10 cellular contexts compared by ENCODE assay signal in genomic region chrX:119503484-119503861, GRCh38. TPM values are rescaled to one million over a fixed set of nuclear protein-coding genes. Genes with fewer than 3 reads are reported as not detected.
A peak's percentile ranks its signal among the peaks of the same experiment; 100 is the strongest.
DNase-seq lines count a peak whose midpoint lies in the region; ATAC-seq and TF ChIP-seq lines count a peak whose summit lies in the region.
"Had no signal": no experiment of that assay in that cellular context is flagged by ENCODE, and none has a peak within 500 bp of the region (broad histone marks: within the 10 kb centered on the region; RNA-seq: fewer than 3 reads in every experiment).

No MANE protein-coding gene starts in this region.

- H3F3A ChIP-seq in MM.1S (ENCODE audit: insufficient read depth, low read length): no peaks in the 10 kb centered on the region

- no peak overlapping the region for H3K4me3 Mint-ChIP-seq in naive thymus-derived CD8-positive, alpha-beta T cell
- H3K4me3 Mint-ChIP-seq: memory B cell had no signal

- H4K20me1 ChIP-seq in MM.1S (ENCODE audit: insufficient read depth, low read length): no peaks in the 10 kb centered on the region

- H3K4me3 ChIP-seq in esophagus (ENCODE audit: low read depth in 1 of 2, low read length in 2 of 2) (no peak overlapping the region), MM.1S (ENCODE audit: low read length) (no peak overlapping the region)

- peak; percentile 20 for DNase-seq in NCI-H446 treated with DMSO at 0.1 percent for 48 hours (lab: John Stamatoyannopoulos, UW)
- no peak for DNase-seq in naive thymus-derived CD8-positive, alpha-beta T cell
- DNase-seq in stimulated activated CD4-positive, alpha-beta T cell treated with anti-CD3 and anti-CD28 coated beads, Interleukin-2, amount 100 ng/mL, for 24 hours: no peak
- no peak for DNase-seq in HuH-7 (ENCODE audit: low spot score)
- DNase-seq in MM.1S: no peak
- DNase-seq: stimulated activated naive CD4-positive, alpha-beta T cell treated with Interleukin-2 at 50 U/mL for 16 hours had no signal

- H3K4me1 ChIP-seq in esophagus (ENCODE audit: control insufficient read depth in 2 of 2, insufficient read depth in 2 of 2, low read length in 1 of 2) (peaks cover 0 to 8% of the 10 kb centered on the region in 2 donors), MM.1S (ENCODE audit: low read length) (no peaks in the 10 kb centered on the region)

- no peak overlapping the region for H3K4me2 ChIP-seq in MM.1S (ENCODE audit: low read depth, low read length)

- H3K9me2 ChIP-seq in MM.1S (replicated peaks; ENCODE audit: insufficient read depth, low read length): no peaks in the 10 kb centered on the region

- no peak overlapping the region for H2AFZ ChIP-seq in MM.1S (ENCODE audit: low read length)

- no peaks in the 10 kb centered on the region for H3K9me3 Mint-ChIP-seq in naive thymus-derived CD8-positive, alpha-beta T cell
- H3K9me3 Mint-ChIP-seq: memory B cell had no signal

- no peak for TF ChIP-seq CTCF in C4-2B (conservative IDR thresholded peaks at IDR 0.05)
- TF ChIP-seq CTCF in MM.1S (IDR thresholded peaks at IDR 0.05; ENCODE audit: low read length): no peak

- no peaks in the 10 kb centered on the region for H3K79me2 ChIP-seq in MM.1S (ENCODE audit: low read length)

- POLR2A ChIA-PET in naive thymus-derived CD8-positive, alpha-beta T cell (lab: Charles Lee): interaction anchor here (0.5 kb wide), 1 partner anchor 19 kb away, joined by 7 read pairs; no protein-coding TSS in a partner anchor

- H3K9me3 ChIP-seq in esophagus (ENCODE audit: control insufficient read depth in 2 of 2, insufficient read depth in 1 of 2, low read depth in 1 of 2, low read length in 1 of 2) (no peaks in the 10 kb centered on the region), MM.1S (replicated peaks; ENCODE audit: insufficient read depth, low read length) (no peaks in the 10 kb centered on the region)

- H3K36me3 Mint-ChIP-seq in naive thymus-derived CD8-positive, alpha-beta T cell: no peaks in the 10 kb centered on the region
- H3K36me3 Mint-ChIP-seq: memory B cell had no signal

- H3K27ac Mint-ChIP-seq in naive thymus-derived CD8-positive, alpha-beta T cell: peak overlapping the region in 6 of 10 donors; percentile 46 to 96 (median 92)
- H3K27ac Mint-ChIP-seq: memory B cell had no signal

- H3K27me3 Mint-ChIP-seq in naive thymus-derived CD8-positive, alpha-beta T cell: no peaks in the 10 kb centered on the region
- H3K27me3 Mint-ChIP-seq: memory B cell had no signal

- 13 to 47% methylated on average over 2 of the region's 2 CpGs for whole genome bisulfite sequencing in esophagus, 2 donors

- H3K36me3 ChIP-seq in esophagus (ENCODE audit: control insufficient read depth in 2 of 2, insufficient read depth in 2 of 2, low read length in 1 of 2) (no peaks in the 10 kb centered on the region), MM.1S (replicated peaks; ENCODE audit: insufficient read depth, low read length) (no peaks in the 10 kb centered on the region)

- H3K9ac ChIP-seq in MM.1S (ENCODE audit: low read length): no peak overlapping the region

- no peak for ATAC-seq in naive thymus-derived CD8-positive, alpha-beta T cell
- no peak for ATAC-seq in GM19328 (IDR thresholded peaks at IDR 0.05; ENCODE audit: unreplicated experiment)

- peaks cover 2 to 18% (median 18%) of the 10 kb centered on the region in 4 donors for H3K4me1 Mint-ChIP-seq in naive thymus-derived CD8-positive, alpha-beta T cell

- H3K27me3 ChIP-seq in esophagus (ENCODE audit: control insufficient read depth in 1 of 2, insufficient read depth in 2 of 2, low read length in 2 of 2) (no peaks in the 10 kb centered on the region), MM.1S (replicated peaks; ENCODE audit: insufficient read depth, low read length) (no peaks in the 10 kb centered on the region)

- H3K27ac ChIP-seq in C4-2B (peak overlapping the region; percentile 65), esophagus (ENCODE audit: low read depth in 2 of 2, low read length in 1 of 2) (peak overlapping the region; percentile 95), MM.1S (ENCODE audit: low read length) (no peak overlapping the region)

RNA-seq across cellular contexts. Expression of gene SLC25A5, which starts 35.2 kb away (rescaled TPM):
- 100 to 1,000 TPM; 103 to 517 TPM for polyA plus RNA-seq in esophagus
- 100 to 1,000 TPM; 104 to 106 TPM for total RNA-seq in naive thymus-derived CD8-positive, alpha-beta T cell
- polyA plus RNA-seq in naive thymus-derived CD8-positive, alpha-beta T cell: 100 to 1,000 TPM; 258 to 271 (median 271) TPM
